ENCODE assay signal across 8 cellular contexts in genomic region chr6:7106752-7107577, GRCh38. TPM values are rescaled to one million over a fixed set of nuclear protein-coding genes. Genes with fewer than 3 reads are reported as not detected.
A peak's percentile ranks its signal among the peaks of the same experiment; 100 is the strongest.
DNase-seq lines count a peak whose midpoint lies in the region; ATAC-seq, FAIRE-seq and TF ChIP-seq lines count a peak whose summit lies in the region.

No MANE protein-coding gene starts in this region.

- no peaks in the 10 kb centered on the region for H3K27me3 ChIP-seq in DND-41 (ENCODE audit: insufficient read depth, low read length, poor library complexity)
- H3K27me3 ChIP-seq in endothelial cell of umbilical vein (ENCODE audit: control insufficient read depth in 2 of 2, insufficient read depth in 2 of 2, low read length in 2 of 2): no peaks in the 10 kb centered on the region

- peaks cover 39% of the 10 kb centered on the region for H3K79me2 ChIP-seq in DND-41 (ENCODE audit: insufficient read depth, low read length)
- peaks cover 33% of the 10 kb centered on the region for H3K79me2 ChIP-seq in endothelial cell of umbilical vein (ENCODE audit: control insufficient read depth, insufficient read depth, low read length)

- H3K27ac ChIP-seq in DND-41 (ENCODE audit: low read length) (peak overlapping the region; percentile 52; the same call in 1 of the 2 replicates), KOPT-K1 (ENCODE audit: low read depth, low read length, poor library complexity, severe bottlenecking) (peak overlapping the region; percentile 78), endothelial cell of umbilical vein (ENCODE audit: insufficient read depth, low read depth, low read length) (no peak overlapping the region), substantia nigra (ENCODE audit: low read depth, low read length, poor library complexity, severe bottlenecking) (peak overlapping the region; percentile 61)

- peaks cover 6% of the 10 kb centered on the region for H3K36me3 Mint-ChIP-seq in activated CD8-positive, alpha-beta T cell treated with anti-CD3 and anti-CD28 coated beads for 36 hours (ENCODE audit: low read depth)
- H3K36me3 Mint-ChIP-seq in natural killer cell: no peaks in the 10 kb centered on the region

- H3K27me3 Mint-ChIP-seq in activated CD8-positive, alpha-beta T cell treated with anti-CD3 and anti-CD28 coated beads for 36 hours: no peaks in the 10 kb centered on the region
- H3K27me3 Mint-ChIP-seq in natural killer cell (ENCODE audit: low read depth in 2 of 2): no peaks in the 10 kb centered on the region

- CTCF ChIA-PET in activated CD8-positive, alpha-beta T cell treated with anti-CD3 and anti-CD28 coated beads for 36 hours (lab: Charles Lee): interaction anchor here (0.5 to 1.8 kb wide), 6 partner anchors 13 to 131 kb away, joined by 3 to 4 read pairs (median 4); no protein-coding TSS in a partner anchor
- CTCF ChIA-PET in endothelial cell of umbilical vein (lab: Charles Lee): interaction anchor here (0.7 to 2.3 kb wide), 5 partner anchors 20 to 410 kb away, joined by 3 to 7 read pairs (median 4); no protein-coding TSS in a partner anchor

- H3K36me3 ChIP-seq in DND-41 (ENCODE audit: insufficient read depth, low read length): peaks cover 2% of the 10 kb centered on the region; the same call in 1 of the 2 replicates
- H3K36me3 ChIP-seq in KOPT-K1 (ENCODE audit: insufficient read depth, low read length): no peaks in the 10 kb centered on the region
- no peaks in the 10 kb centered on the region for H3K36me3 ChIP-seq in endothelial cell of umbilical vein (ENCODE audit: control insufficient read depth in 2 of 2, extremely low read depth in 1 of 2, insufficient read depth in 2 of 2, low read length in 2 of 2)

- peaks cover 28% of the 10 kb centered on the region for H3K4me1 Mint-ChIP-seq in activated CD8-positive, alpha-beta T cell treated with anti-CD3 and anti-CD28 coated beads for 36 hours (ENCODE audit: low read depth)
- H3K4me1 Mint-ChIP-seq in natural killer cell: peaks cover 25 to 29% of the 10 kb centered on the region in 2 donors

- FAIRE-seq in endothelial cell of umbilical vein (lab: Jason Lieb, UNC): no peak

- H3K9ac ChIP-seq in DND-41 (ENCODE audit: low read depth, low read length): peak overlapping the region; percentile 92
- H3K9ac ChIP-seq in endothelial cell of umbilical vein (replicated peaks; ENCODE audit: extremely low read depth, insufficient read depth, low read length): peak overlapping the region; percentile 86

- TF ChIP-seq CTCF in DND-41 (IDR thresholded peaks at IDR 0.05; ENCODE audit: borderline replicate concordance, extremely low read depth, low read length, poor library complexity, severe bottlenecking): no peak
- TF ChIP-seq CTCF in activated CD8-positive, alpha-beta T cell treated with anti-CD3 and anti-CD28 coated beads for 36 hours (IDR thresholded peaks at IDR 0.05): peak; percentile 42
- peak; percentile 12 to 42 for TF ChIP-seq CTCF in endothelial cell of umbilical vein (IDR thresholded peaks at IDR 0.05; ENCODE audit: extremely low read depth in 1 of 2, insufficient read depth in 1 of 2, low read depth in 1 of 2, low read length in 2 of 2)
- TF ChIP-seq CTCF in natural killer cell (IDR thresholded peaks at IDR 0.05): peak; percentile 34

- peak overlapping the region; percentile 97 for H3K27ac Mint-ChIP-seq in activated CD8-positive, alpha-beta T cell treated with anti-CD3 and anti-CD28 coated beads for 36 hours
- peak overlapping the region; percentile 84 to 94 for H3K27ac Mint-ChIP-seq in natural killer cell

- intact Hi-C loops in activated CD8-positive, alpha-beta T cell treated with anti-CD3 and anti-CD28 coated beads for 36 hours (cut with micrococcal nuclease): no loop called here
- intact Hi-C loops in endothelial cell of umbilical vein (cut with micrococcal nuclease) (loop anchor here (1.0 to 2.0 kb wide), 5 partner anchors 20 to 296 kb away; no protein-coding TSS in a partner anchor), natural killer cell (cut with micrococcal nuclease) (loop anchor here (2.0 kb wide), 1 partner anchor 20 kb away; no protein-coding TSS in a partner anchor)

- BruUV-seq in endothelial cell of umbilical vein (replicated peaks; lab: Mats Ljungman, UMichigan): no TSS peak

- H4K20me1 ChIP-seq in DND-41 (ENCODE audit: insufficient read depth, low read length) (peaks cover 26% of the 10 kb centered on the region; the same call in 1 of the 2 replicates), endothelial cell of umbilical vein (replicated peaks; ENCODE audit: control insufficient read depth, extremely low read depth, insufficient read depth, low read length) (no peaks in the 10 kb centered on the region)

- H3K4me2 ChIP-seq in DND-41 (ENCODE audit: insufficient read depth, low read length): peak overlapping the region; percentile 95
- H3K4me2 ChIP-seq in endothelial cell of umbilical vein (ENCODE audit: insufficient read depth, low read length): peak overlapping the region; percentile 43

- DNase-seq in DND-41: peak; percentile 75
- DNase-seq in activated CD8-positive, alpha-beta T cell treated with anti-CD3 and anti-CD28 coated beads for 36 hours: peak; percentile 80
- no peak for DNase-seq in endothelial cell of umbilical vein (ENCODE audit: low read depth, low spot score)
- DNase-seq in natural killer cell: peak; percentile 48
- peak in 1 of 49 donors; percentile 32 for DNase-seq in substantia nigra (lab: John Stamatoyannopoulos, UW)
- DNase-seq in SK-N-DZ (ENCODE audit: low spot score): no peak

- H3K4me3 ChIP-seq in DND-41 (ENCODE audit: low read depth in 1 of 2, low read length in 2 of 2): peak overlapping the region; percentile 91 to 99; a peak in 3 of 4 replicates
- peak overlapping the region; percentile 49 to 99 (median 87) for H3K4me3 ChIP-seq in endothelial cell of umbilical vein (replicated peaks in 1 of 3; ENCODE audit: insufficient read depth in 1 of 3, low read depth in 1 of 3, low read length in 3 of 3)

- H2AFZ ChIP-seq in DND-41 (ENCODE audit: low read depth, low read length): peak overlapping the region; percentile 89
- peak overlapping the region; percentile 98 for H2AFZ ChIP-seq in endothelial cell of umbilical vein (ENCODE audit: low read depth, low read length)

- peak overlapping the region; percentile 83 for H3K4me3 Mint-ChIP-seq in activated CD8-positive, alpha-beta T cell treated with anti-CD3 and anti-CD28 coated beads for 36 hours
- peak overlapping the region; percentile 92 for H3K4me3 Mint-ChIP-seq in natural killer cell

- H3K9me3 Mint-ChIP-seq in activated CD8-positive, alpha-beta T cell treated with anti-CD3 and anti-CD28 coated beads for 36 hours: no peaks in the 10 kb centered on the region
- no peaks in the 10 kb centered on the region for H3K9me3 Mint-ChIP-seq in natural killer cell

- ATAC-seq in DND-41 (ENCODE audit: insufficient read depth, low read depth) (peak; percentile 52), GM21528 (IDR thresholded peaks at IDR 0.05; ENCODE audit: low FRiP score, unreplicated experiment) (peak; percentile 34), natural killer cell (peak; percentile 55 to 69 (median 56))
- ATAC-seq in activated CD8-positive, alpha-beta T cell treated with anti-CD3 and anti-CD28 coated beads for 36 hours: peak; percentile 59

- no peaks in the 10 kb centered on the region for H3K9me3 ChIP-seq in DND-41 (ENCODE audit: insufficient read depth, low read length, severe bottlenecking)
- H3K9me3 ChIP-seq in KOPT-K1 (ENCODE audit: insufficient read depth, low read length, poor library complexity, severe bottlenecking): no peaks in the 10 kb centered on the region
- H3K9me3 ChIP-seq in endothelial cell of umbilical vein (replicated peaks; ENCODE audit: control insufficient read depth, insufficient read depth, low read length): no peaks in the 10 kb centered on the region

- peak; percentile 7 for TF ChIP-seq POLR2A in endothelial cell of umbilical vein (IDR thresholded peaks at IDR 0.05; ENCODE audit: low read depth, low read length)

- POLR2A ChIA-PET in activated CD8-positive, alpha-beta T cell treated with anti-CD3 and anti-CD28 coated beads for 36 hours (lab: Charles Lee): interaction anchor here (0.7 to 3.2 kb wide), 11 partner anchors 13 to 313 kb away, joined by 3 to 17 read pairs (median 5); no protein-coding TSS in a partner anchor
- POLR2A ChIA-PET in endothelial cell of umbilical vein (lab: Charles Lee): no interaction called here

- dilution Hi-C loops in endothelial cell of umbilical vein (cut with MboI; ENCODE audit: extremely low pct_ligation_motif_present, low sequenced_read_pairs): no loop called here

- H3K4me1 ChIP-seq in DND-41 (ENCODE audit: insufficient read depth, low read length) (peaks cover 35% of the 10 kb centered on the region), endothelial cell of umbilical vein (ENCODE audit: control insufficient read depth, extremely low read depth, insufficient read depth, low read length) (peaks cover 13% of the 10 kb centered on the region)

- no peaks in the 10 kb centered on the region for H3K9me1 ChIP-seq in endothelial cell of umbilical vein (replicated peaks; ENCODE audit: control insufficient read depth, extremely low read depth, insufficient read depth, low read length)

TF ChIP-seq in endothelial cell of umbilical vein, 7 proteins besides CTCF, POLR2A, EP300 and RAD21 (continues in another document):
- TF ChIP-seq GATA2 (IDR thresholded peaks at IDR 0.05; ENCODE audit: insufficient read depth, insufficient read length, low read depth, low read length): no peak
- TF ChIP-seq MAX (IDR thresholded peaks at IDR 0.05; ENCODE audit: insufficient read depth, insufficient read length): no peak
- TF ChIP-seq FOS (IDR thresholded peaks at IDR 0.05; ENCODE audit: borderline replicate concordance, insufficient read depth, low read length): no peak
- TF ChIP-seq EZH2 (IDR thresholded peaks at IDR 0.05; ENCODE audit: borderline replicate concordance, low read depth, low read length, severe bottlenecking): no peak
- TF ChIP-seq POLR2AphosphoS5 (IDR thresholded peaks at IDR 0.05; ENCODE audit: insufficient read depth, low read depth, low read length): no peak

RNA-seq across cellular contexts. Expression of gene RREB1, which starts 0.8 kb away (rescaled TPM):
- 10 to 100 TPM; 18.7 to 19.7 TPM for total RNA-seq in activated CD8-positive, alpha-beta T cell treated with anti-CD3 and anti-CD28 coated beads for 36 hours
- total RNA-seq in endothelial cell of umbilical vein (30.8 and 33.0 TPM in 2 replicates), natural killer cell (10 to 100 TPM; 42.2 to 51.8 (median 44.0) TPM)
- 3.1 and 3.7 TPM in 2 replicates for polyA plus RNA-seq in endothelial cell of umbilical vein
- 2.9 and 3.6 TPM in 2 replicates for polyA plus RNA-seq in endothelial cell of umbilical vein (2011; cell fraction: cytosol; rRNA removed)
- polyA plus RNA-seq in endothelial cell of umbilical vein (2011; cell fraction: nucleus; rRNA removed): 14.8 and 18.3 TPM in 2 replicates
- polyA plus RNA-seq in endothelial cell of umbilical vein (2012): 8.7 and 10.9 TPM in 2 replicates
- 26.6 and 27.2 TPM in 2 replicates for polyA minus RNA-seq in endothelial cell of umbilical vein
- 12.1 TPM for polyA minus RNA-seq in endothelial cell of umbilical vein (2011; cell fraction: cytosol; rRNA and poly(A)+ RNA removed)
- polyA minus RNA-seq in endothelial cell of umbilical vein (2011; cell fraction: nucleus; rRNA and poly(A)+ RNA removed): 30.9 and 41.3 TPM in 2 replicates
- 0.13 TPM in 1 of 2 replicates, not detected in the other for polyA plus RNA-seq in SK-N-DZ (2014; cell fraction: cytosol; rRNA removed)
- polyA plus RNA-seq in SK-N-DZ (2014; cell fraction: nucleus; rRNA removed): not detected in 2 replicates

Comparison
In these comparisons a context has a peak if more than half of its experiments do, and no peak if none do; other contexts are left out.
1. DNase-seq: peak in DND-41 (single experiment), activated CD8-positive, alpha-beta T cell treated with anti-CD3 and anti-CD28 coated beads for 36 hours (single experiment) and natural killer cell (single experiment); none in endothelial cell of umbilical vein (single experiment) and SK-N-DZ (single experiment).
2. Peak in every context shown above with its lines, with median percentiles within 50 percentile points of each other: ATAC-seq.